2 cellular contexts compared by ENCODE assay signal in the genomic region with DNA sequence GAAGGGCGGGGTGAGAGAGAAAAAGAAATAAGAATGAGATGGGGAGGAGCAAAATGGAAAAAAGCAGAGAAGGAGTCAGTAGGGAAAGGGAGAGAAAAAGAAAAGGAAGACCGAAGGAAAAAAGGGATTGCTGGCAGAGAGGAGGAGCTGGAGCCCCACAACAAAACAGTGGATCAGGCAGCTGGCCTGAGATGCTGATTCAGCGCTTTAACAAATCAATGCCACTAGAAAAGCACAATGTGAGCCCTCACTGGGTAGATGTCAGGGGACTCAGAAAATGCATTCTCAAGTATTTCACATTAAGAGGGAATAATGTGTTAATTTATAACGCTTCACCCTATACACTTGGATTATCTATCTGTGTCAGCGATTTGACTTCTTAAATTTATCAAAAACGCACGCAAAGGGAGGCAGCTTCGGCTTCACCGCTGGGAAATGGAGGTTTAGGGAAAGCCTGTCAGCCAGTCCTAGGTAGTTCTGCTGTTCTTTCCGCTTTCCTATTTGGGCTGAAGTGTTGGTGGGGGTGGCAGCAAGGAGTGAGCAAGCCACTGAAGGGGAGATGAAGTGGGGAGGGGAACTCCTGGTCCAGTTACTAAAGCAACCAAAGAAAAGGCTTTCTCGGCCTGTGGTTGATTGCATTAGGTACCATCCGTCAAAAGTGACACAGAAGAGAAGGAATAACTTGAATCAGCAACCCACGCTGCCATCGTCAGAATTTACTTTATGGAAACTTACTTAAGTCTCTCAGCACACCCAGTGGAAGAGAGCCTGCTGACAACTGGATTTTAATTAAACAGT.
TF ChIP-seq lines count a peak whose summit lies in the region.

No MANE protein-coding gene starts in this region.

TF ChIP-seq in HepG2, 621 proteins besides CTCF, POLR2A, EP300 and RAD21:
- TF ChIP-seq MAFF (IDR thresholded peaks at IDR 0.05; ENCODE audit: low read depth, low read length) = peak; percentile 90
- no peak for TF ChIP-seq PAWR (CRISPR knock-in tag; IDR thresholded peaks at IDR 0.05; ENCODE audit: borderline replicate concordance)
- no peak for TF ChIP-seq ZNF83 (CRISPR knock-in tag; IDR thresholded peaks at IDR 0.05; ENCODE audit: borderline replicate concordance)
- no peak for TF ChIP-seq FOXK2 (IDR thresholded peaks at IDR 0.05)
- TF ChIP-seq MAFK (conservative IDR thresholded peaks at IDR 0.05 in 1 of 2, IDR thresholded peaks at IDR 0.05 in 1 of 2; ENCODE audit: low read length in 2 of 2) = peak; percentile 89 to 95
- no peak for TF ChIP-seq ZNF160 (CRISPR knock-in tag; IDR thresholded peaks at IDR 0.05)
- TF ChIP-seq ZNF232 (CRISPR knock-in tag; IDR thresholded peaks at IDR 0.05; ENCODE audit: borderline replicate concordance) = no peak
- no peak for TF ChIP-seq ZNF124 (CRISPR knock-in tag; IDR thresholded peaks at IDR 0.05)
- TF ChIP-seq TARDBP (CRISPR knock-in tag; IDR thresholded peaks at IDR 0.05) = no peak
- TF ChIP-seq, protein P1, sequence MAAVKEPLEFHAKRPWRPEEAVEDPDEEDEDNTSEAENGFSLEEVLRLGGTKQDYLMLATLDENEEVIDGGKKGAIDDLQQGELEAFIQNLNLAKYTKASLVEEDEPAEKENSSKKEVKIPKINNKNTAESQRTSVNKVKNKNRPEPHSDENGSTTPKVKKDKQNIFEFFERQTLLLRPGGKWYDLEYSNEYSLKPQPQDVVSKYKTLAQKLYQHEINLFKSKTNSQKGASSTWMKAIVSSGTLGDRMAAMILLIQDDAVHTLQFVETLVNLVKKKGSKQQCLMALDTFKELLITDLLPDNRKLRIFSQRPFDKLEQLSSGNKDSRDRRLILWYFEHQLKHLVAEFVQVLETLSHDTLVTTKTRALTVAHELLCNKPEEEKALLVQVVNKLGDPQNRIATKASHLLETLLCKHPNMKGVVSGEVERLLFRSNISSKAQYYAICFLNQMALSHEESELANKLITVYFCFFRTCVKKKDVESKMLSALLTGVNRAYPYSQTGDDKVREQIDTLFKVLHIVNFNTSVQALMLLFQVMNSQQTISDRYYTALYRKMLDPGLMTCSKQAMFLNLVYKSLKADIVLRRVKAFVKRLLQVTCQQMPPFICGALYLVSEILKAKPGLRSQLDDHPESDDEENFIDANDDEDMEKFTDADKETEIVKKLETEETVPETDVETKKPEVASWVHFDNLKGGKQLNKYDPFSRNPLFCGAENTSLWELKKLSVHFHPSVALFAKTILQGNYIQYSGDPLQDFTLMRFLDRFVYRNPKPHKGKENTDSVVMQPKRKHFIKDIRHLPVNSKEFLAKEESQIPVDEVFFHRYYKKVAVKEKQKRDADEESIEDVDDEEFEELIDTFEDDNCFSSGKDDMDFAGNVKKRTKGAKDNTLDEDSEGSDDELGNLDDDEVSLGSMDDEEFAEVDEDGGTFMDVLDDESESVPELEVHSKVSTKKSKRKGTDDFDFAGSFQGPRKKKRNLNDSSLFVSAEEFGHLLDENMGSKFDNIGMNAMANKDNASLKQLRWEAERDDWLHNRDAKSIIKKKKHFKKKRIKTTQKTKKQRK (IDR thresholded peaks at IDR 0.05; ENCODE audit: low read length) = no peak
- TF ChIP-seq ZFP41 (CRISPR knock-in tag; IDR thresholded peaks at IDR 0.05; ENCODE audit: borderline replicate concordance) = no peak
- TF ChIP-seq, protein P2, sequence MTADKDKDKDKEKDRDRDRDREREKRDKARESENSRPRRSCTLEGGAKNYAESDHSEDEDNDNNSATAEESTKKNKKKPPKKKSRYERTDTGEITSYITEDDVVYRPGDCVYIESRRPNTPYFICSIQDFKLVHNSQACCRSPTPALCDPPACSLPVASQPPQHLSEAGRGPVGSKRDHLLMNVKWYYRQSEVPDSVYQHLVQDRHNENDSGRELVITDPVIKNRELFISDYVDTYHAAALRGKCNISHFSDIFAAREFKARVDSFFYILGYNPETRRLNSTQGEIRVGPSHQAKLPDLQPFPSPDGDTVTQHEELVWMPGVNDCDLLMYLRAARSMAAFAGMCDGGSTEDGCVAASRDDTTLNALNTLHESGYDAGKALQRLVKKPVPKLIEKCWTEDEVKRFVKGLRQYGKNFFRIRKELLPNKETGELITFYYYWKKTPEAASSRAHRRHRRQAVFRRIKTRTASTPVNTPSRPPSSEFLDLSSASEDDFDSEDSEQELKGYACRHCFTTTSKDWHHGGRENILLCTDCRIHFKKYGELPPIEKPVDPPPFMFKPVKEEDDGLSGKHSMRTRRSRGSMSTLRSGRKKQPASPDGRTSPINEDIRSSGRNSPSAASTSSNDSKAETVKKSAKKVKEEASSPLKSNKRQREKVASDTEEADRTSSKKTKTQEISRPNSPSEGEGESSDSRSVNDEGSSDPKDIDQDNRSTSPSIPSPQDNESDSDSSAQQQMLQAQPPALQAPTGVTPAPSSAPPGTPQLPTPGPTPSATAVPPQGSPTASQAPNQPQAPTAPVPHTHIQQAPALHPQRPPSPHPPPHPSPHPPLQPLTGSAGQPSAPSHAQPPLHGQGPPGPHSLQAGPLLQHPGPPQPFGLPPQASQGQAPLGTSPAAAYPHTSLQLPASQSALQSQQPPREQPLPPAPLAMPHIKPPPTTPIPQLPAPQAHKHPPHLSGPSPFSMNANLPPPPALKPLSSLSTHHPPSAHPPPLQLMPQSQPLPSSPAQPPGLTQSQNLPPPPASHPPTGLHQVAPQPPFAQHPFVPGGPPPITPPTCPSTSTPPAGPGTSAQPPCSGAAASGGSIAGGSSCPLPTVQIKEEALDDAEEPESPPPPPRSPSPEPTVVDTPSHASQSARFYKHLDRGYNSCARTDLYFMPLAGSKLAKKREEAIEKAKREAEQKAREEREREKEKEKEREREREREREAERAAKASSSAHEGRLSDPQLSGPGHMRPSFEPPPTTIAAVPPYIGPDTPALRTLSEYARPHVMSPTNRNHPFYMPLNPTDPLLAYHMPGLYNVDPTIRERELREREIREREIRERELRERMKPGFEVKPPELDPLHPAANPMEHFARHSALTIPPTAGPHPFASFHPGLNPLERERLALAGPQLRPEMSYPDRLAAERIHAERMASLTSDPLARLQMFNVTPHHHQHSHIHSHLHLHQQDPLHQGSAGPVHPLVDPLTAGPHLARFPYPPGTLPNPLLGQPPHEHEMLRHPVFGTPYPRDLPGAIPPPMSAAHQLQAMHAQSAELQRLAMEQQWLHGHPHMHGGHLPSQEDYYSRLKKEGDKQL (CRISPR knock-in tag; IDR thresholded peaks at IDR 0.05; ENCODE audit: low read depth) = no peak
- no peak for TF ChIP-seq ZNF441 (CRISPR knock-in tag; IDR thresholded peaks at IDR 0.05; ENCODE audit: borderline replicate concordance)
- no peak for TF ChIP-seq ELF4 (CRISPR knock-in tag; IDR thresholded peaks at IDR 0.05; ENCODE audit: borderline replicate concordance)

TF ChIP-seq in H1, 55 proteins besides CTCF, POLR2A, EP300 and RAD21:
- TF ChIP-seq ASH2L (IDR thresholded peaks at IDR 0.05; ENCODE audit: low read length) (peak; percentile 89), MAFK (IDR thresholded peaks at IDR 0.05; ENCODE audit: low read depth, low read length) (peak; percentile 99), FOSL1 (IDR thresholded peaks at IDR 0.05; ENCODE audit: insufficient read depth, low read depth, low read length) (no peak), SP1 (IDR thresholded peaks at IDR 0.05; ENCODE audit: low read depth, low read length) (peak; percentile 21; the same call in 1 of the 2 replicates), SIN3A (conservative IDR thresholded peaks at IDR 0.05 in 1 of 2, IDR thresholded peaks at IDR 0.05 in 1 of 2; ENCODE audit: low read depth in 1 of 2, low read length in 2 of 2) (peak; percentile 43 to 72; a peak in 2 of 4 replicates), KDM1A (IDR thresholded peaks at IDR 0.05; ENCODE audit: borderline replicate concordance, low read length) (no peak), TCF12 (IDR thresholded peaks at IDR 0.05; ENCODE audit: low read depth, low read length) (peak; percentile 75), TBP (IDR thresholded peaks at IDR 0.05; ENCODE audit: low read depth, low read length) (peak; percentile 61; the same call in 1 of the 2 replicates), BACH1 (IDR thresholded peaks at IDR 0.05; ENCODE audit: low read length) (peak; percentile 88), HDAC6 (IDR thresholded peaks at IDR 0.05; ENCODE audit: low read depth, low read length) (no peak)
TF ChIP-seq in H1: peak in this region for 7.
